8 cellular contexts compared by ENCODE assay signal in the genomic region with DNA sequence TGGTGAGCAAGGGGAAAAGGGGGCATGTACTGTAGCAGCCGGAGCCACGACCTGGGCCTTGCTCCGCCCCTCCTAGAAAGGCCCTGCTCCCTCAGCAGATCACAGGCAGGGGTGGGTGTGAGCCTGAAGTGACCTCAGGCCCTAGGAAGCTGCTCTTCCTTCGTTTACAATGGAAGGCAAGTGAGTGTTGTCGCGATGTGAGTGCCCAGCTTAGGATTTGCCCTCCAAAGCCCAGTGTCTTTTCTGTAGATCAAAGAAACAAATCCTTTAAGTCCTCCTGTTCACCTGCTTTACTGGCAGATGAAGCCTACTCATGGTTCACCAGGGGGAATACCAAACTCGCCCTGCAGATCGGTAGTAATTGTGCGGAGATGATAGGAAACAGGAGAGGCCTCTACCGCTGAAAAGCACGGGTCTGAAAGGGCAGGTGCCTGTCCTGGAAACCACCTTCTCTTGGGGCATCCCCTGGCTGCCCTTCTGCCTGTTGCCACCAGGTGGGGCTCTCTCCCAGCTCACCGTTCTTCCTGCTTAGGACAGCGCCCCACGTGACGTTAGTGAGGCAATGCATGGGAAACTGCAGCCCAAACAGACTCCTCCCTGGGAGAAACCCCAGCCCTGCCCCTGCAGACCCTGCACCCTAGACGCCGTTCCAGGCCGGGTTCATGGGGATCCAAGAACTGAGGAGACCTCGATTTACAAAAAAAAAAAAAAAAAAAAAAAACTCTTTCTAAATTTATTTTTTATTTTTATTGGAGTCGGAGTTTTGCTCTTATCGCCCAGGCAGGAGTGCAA. TPM values are rescaled to one million over a fixed set of nuclear protein-coding genes. Genes with fewer than 3 reads are reported as not detected.
A peak's percentile ranks its signal among the peaks of the same experiment; 100 is the strongest.
DNase-seq lines count a peak whose midpoint lies in the region; ATAC-seq and TF ChIP-seq lines count a peak whose summit lies in the region.

No MANE protein-coding gene starts in this region.

- H3K4me3 ChIP-seq in GM12865 (ENCODE audit: low read depth, low read length) = no peak overlapping the region
- H3K4me3 ChIP-seq in gastroesophageal sphincter = no peak overlapping the region
- no peak overlapping the region for H3K4me3 ChIP-seq in ovary
- no peak overlapping the region for H3K4me3 ChIP-seq in transverse colon

- TF ChIP-seq EP300 in gastroesophageal sphincter (IDR thresholded peaks at IDR 0.05) (no peak), ovary (IDR thresholded peaks at IDR 0.05) (no peak), transverse colon (IDR thresholded peaks at IDR 0.05; ENCODE audit: low read depth) (no peak)

- peaks cover 0 to 4% (median 0%) of the 10 kb centered on the region in 3 donors for H3K4me1 ChIP-seq in gastroesophageal sphincter
- no peaks in the 10 kb centered on the region for H3K4me1 ChIP-seq in ovary (ENCODE audit: insufficient read depth)
- no peaks in the 10 kb centered on the region for H3K4me1 ChIP-seq in transverse colon

- ATAC-seq in HG02623 (IDR thresholded peaks at IDR 0.05; ENCODE audit: unreplicated experiment) = peak; percentile 88
- ATAC-seq in gastroesophageal sphincter = peak; percentile 78

- intact Hi-C loops in ovary (cut with DNase I) (loop anchor here in 3 of 4 donors (1.0 to 10.0 kb wide), 3 partner anchors 36 to 62 kb away; a partner anchor contains a TSS), transverse colon (cut with DNase I; ENCODE audit: low total_unique reads) (loop anchor here (2.0 to 10.0 kb wide), 2 partner anchors 36 to 62 kb away; a partner anchor contains a TSS)

- H3K27ac ChIP-seq in gastroesophageal sphincter (no peak overlapping the region), ovary (no peak overlapping the region), transverse colon (peak overlapping the region in 3 of 4 donors; percentile 43 to 51 (median 51))

- WGBS in gastroesophageal sphincter (ENCODE audit: low coverage in 1 of 2), 2 donors = 18 to 31% methylated on average over 4 to 13 of the region's 21 CpGs
- whole genome bisulfite sequencing in ovary, 3 donors = 21 to 25% (median 22%) methylated on average over 21 of the region's 21 CpGs
- WGBS in transverse colon (ENCODE audit: low coverage in 1 of 2), 2 donors = 25 to 92% methylated on average over 2 to 21 of the region's 21 CpGs

- H3K27me3 ChIP-seq in gastroesophageal sphincter = no peaks in the 10 kb centered on the region
- no peaks in the 10 kb centered on the region for H3K27me3 ChIP-seq in ovary
- H3K27me3 ChIP-seq in transverse colon = no peaks in the 10 kb centered on the region

- H3K36me3 ChIP-seq in gastroesophageal sphincter (peaks cover 0 to 63% of the 10 kb centered on the region in 2 donors), ovary (no peaks in the 10 kb centered on the region), transverse colon (no peaks in the 10 kb centered on the region)

- H3K9me3 ChIP-seq in gastroesophageal sphincter = no peaks in the 10 kb centered on the region
- no peaks in the 10 kb centered on the region for H3K9me3 ChIP-seq in ovary
- H3K9me3 ChIP-seq in transverse colon = no peaks in the 10 kb centered on the region

- in situ Hi-C loops in SK-MEL-5 (cut with HindIII; ENCODE audit: low pct_unique_long_range_greater_than_20kb, low sequenced_read_pairs) (no loop called here), transverse colon (cut with MboI; ENCODE audit: low pct_ligation_motif_present in 1 of 4, low pct_unique_long_range_greater_than_20kb in 1 of 4, low sequenced_read_pairs in 3 of 4) (loop anchor here in 1 of 4 donors (10.0 kb wide), 1 partner anchor 62 kb away; a partner anchor contains a TSS)

- TF ChIP-seq CTCF in GM12865 (IDR thresholded peaks at IDR 0.05; ENCODE audit: insufficient read depth, low read depth, low read length, missing control alignments) (peak; percentile 100), gastroesophageal sphincter (IDR thresholded peaks at IDR 0.05) (peak; percentile 98 to 100 (median 100)), ovary (IDR thresholded peaks at IDR 0.05) (peak; percentile 88 to 99 (median 99)), transverse colon (IDR thresholded peaks at IDR 0.05) (peak; percentile 99 to 100 (median 99))

- no peak for TF ChIP-seq POLR2A in gastroesophageal sphincter (IDR thresholded peaks at IDR 0.05)
- peak; percentile 17 for TF ChIP-seq POLR2A in ovary (IDR thresholded peaks at IDR 0.05)
- no peak for TF ChIP-seq POLR2A in transverse colon (IDR thresholded peaks at IDR 0.05)

- DNase-seq in GM12865 (ENCODE audit: low read depth) (peak; percentile 98), NCI-H1092 (lab: John Stamatoyannopoulos, UW) (peak; percentile 94), SK-MEL-5 (ENCODE audit: low read depth, low spot score) (peak; percentile 89), ovary (peak; percentile 81 to 89 (median 87)), transverse colon (peak; percentile 93)
- peak; percentile 77 to 81 (median 80) for DNase-seq in activated naive CD4-positive, alpha-beta T cell (lab: John Stamatoyannopoulos, UW)

RNA-seq across cellular contexts. Expression of a gene that starts 34.9 kb away (rescaled TPM):
- total RNA-seq in SK-MEL-5 (2014; rRNA removed; shearing (Covaris generic)) = 4.6 and 5.3 TPM in 2 replicates
- polyA plus RNA-seq in SK-MEL-5 (2015; cell fraction: cytosol; rRNA removed) = 24.0 and 26.0 TPM in 2 replicates
- polyA plus RNA-seq in SK-MEL-5 (2015; cell fraction: nucleus; rRNA removed) = 26.6 and 59.7 TPM in 2 replicates
- total RNA-seq in gastroesophageal sphincter (10 to 100 TPM; 24.6 to 49.6 (median 34.2) TPM), ovary (10 to 100 TPM; 15.7 to 47.8 (median 38.8) TPM), transverse colon (10 to 100 TPM in 2 of 4 donors, 1 to 10 TPM in 2; 5.1 to 15.6 (median 11.1) TPM)
- polyA plus RNA-seq in ovary = 10 to 100 TPM in 1 of 2 donors, 1 to 10 TPM in 1; 4.6 to 19.4 TPM

RNA-seq across cellular contexts. Expression of a gene that starts 45.9 kb away (rescaled TPM):
- 78.7 and 85.1 TPM in 2 replicates for total RNA-seq in SK-MEL-5 (2014; rRNA removed; shearing (Covaris generic))
- polyA plus RNA-seq in SK-MEL-5 (2015; cell fraction: cytosol; rRNA removed) = 129 and 141 TPM in 2 replicates
- 20.0 and 26.5 TPM in 2 replicates for polyA plus RNA-seq in SK-MEL-5 (2015; cell fraction: nucleus; rRNA removed)
- total RNA-seq in gastroesophageal sphincter (100 to 1,000 TPM in 3 of 4 donors, 10 to 100 TPM in 1; 99.3 to 162 (median 115) TPM), ovary (100 to 1,000 TPM in 5 of 7 donors, 10 to 100 TPM in 2; 54.6 to 140 (median 119) TPM), transverse colon (100 to 1,000 TPM in 3 of 4 donors, 10 to 100 TPM in 1; 89.8 to 141 (median 131) TPM)
- polyA plus RNA-seq in ovary = 100 to 1,000 TPM in 1 of 2 donors, 10 to 100 TPM in 1; 57.1 to 132 TPM

RNA-seq across cellular contexts. Expression of a gene that starts 55.4 kb away (rescaled TPM):
- total RNA-seq in SK-MEL-5 (2014; rRNA removed; shearing (Covaris generic)) = 0.56 and 0.63 TPM in 2 replicates
- polyA plus RNA-seq in SK-MEL-5 (2015; cell fraction: cytosol; rRNA removed) = 1.4 and 3.0 TPM in 2 replicates
- 0.96 TPM in 1 of 2 replicates, not detected in the other for polyA plus RNA-seq in SK-MEL-5 (2015; cell fraction: nucleus; rRNA removed)
- total RNA-seq in gastroesophageal sphincter = 1 to 10 TPM in 1 of 4 donors, not detected in 3; 1.1 TPM
- 1 to 10 TPM in 2 of 7 donors, under 1 TPM in 4, not detected in 1; 0.33 to 2.5 (median 0.85) TPM for total RNA-seq in ovary
- polyA plus RNA-seq in ovary = under 1 TPM; 0.36 to 0.48 TPM
- total RNA-seq in transverse colon = under 1 TPM in 1 of 4 donors, not detected in 3; 0.41 TPM

Comparison
In these comparisons a context has a peak if more than half of its experiments do, and no peak if none do; other contexts are left out.
1. H3K27ac ChIP-seq: peak in transverse colon (3 of 4); none in gastroesophageal sphincter (0 of 4) and ovary (0 of 2).
2. Peak in every context shown above with its lines, with median percentiles within 50 percentile points of each other: DNase-seq and CTCF ChIP-seq.